ENCODE assay signal across 8 cellular contexts in genomic region chr18:51195602-51196115, GRCh38. TPM values are rescaled to one million over a fixed set of nuclear protein-coding genes. Genes with fewer than 3 reads are reported as not detected.
DNase-seq lines count a peak whose midpoint lies in the region; ATAC-seq and TF ChIP-seq lines count a peak whose summit lies in the region.

No MANE protein-coding gene starts in this region.

- peak overlapping the region; percentile 85 for H3K4me3 ChIP-seq in GM12864 (ENCODE audit: low read depth, low read length)
- H3K4me3 ChIP-seq in NB4 (ENCODE audit: low read depth, low read length), result peak overlapping the region; percentile 80
- H3K4me3 ChIP-seq in brain microvascular endothelial cell (ENCODE audit: low read depth, low read length), result peak overlapping the region; percentile 93

- TF ChIP-seq POLR2A in NB4 (IDR thresholded peaks at IDR 0.05; ENCODE audit: extremely low read depth, insufficient read length), result no peak

- ATAC-seq in HG03469 (IDR thresholded peaks at IDR 0.05; ENCODE audit: unreplicated experiment), result no peak
- no peak for ATAC-seq in GM18498 (IDR thresholded peaks at IDR 0.05; ENCODE audit: unreplicated experiment)

- H3K36me3 ChIP-seq in brain microvascular endothelial cell (replicated peaks), result no peaks in the 10 kb centered on the region

- DNase-seq in GM12864 (ENCODE audit: low read depth), result no peak
- DNase-seq in NB4 (ENCODE audit: low read depth), result peak; percentile 61
- peak; percentile 73 for DNase-seq in SK-MEL-5 (ENCODE audit: low read depth, low spot score)
- DNase-seq in brain microvascular endothelial cell, result peak; percentile 34
- DNase-seq in kidney glomerular epithelial cell (lab: John Stamatoyannopoulos, UW), result peak; percentile 67
- DNase-seq in stimulated activated CD4-positive, alpha-beta T cell treated with anti-CD3 and anti-CD28 coated beads, Interleukin-4, amount 100 ng/mL, for 1 hour, result peak; percentile 8

- H3K27ac ChIP-seq in brain microvascular endothelial cell, result peak overlapping the region; percentile 87

- TF ChIP-seq CTCF in GM12864 (IDR thresholded peaks at IDR 0.05; ENCODE audit: low read depth, low read length, missing control alignments) (no peak), NB4 (IDR thresholded peaks at IDR 0.05; ENCODE audit: low read depth, low read length) (no peak), brain microvascular endothelial cell (IDR thresholded peaks at IDR 0.05; ENCODE audit: low read depth, low read length, missing control alignments) (no peak)

- in situ Hi-C loops in SK-MEL-5 (cut with HindIII; ENCODE audit: low pct_unique_long_range_greater_than_20kb, low sequenced_read_pairs) (no loop called here), brain microvascular endothelial cell (cut with HindIII; ENCODE audit: low pct_ligation_motif_present, low sequenced_read_pairs) (no loop called here)

- no peaks in the 10 kb centered on the region for H3K27me3 ChIP-seq in brain microvascular endothelial cell (replicated peaks)

RNA-seq across cellular contexts. Expression of gene MEX3C, which starts 1.8 kb away (rescaled TPM):
- 72.9 and 76.3 TPM in 2 replicates for total RNA-seq in SK-MEL-5 (2014; rRNA removed; shearing (Covaris generic))
- 49.9 and 64.6 TPM in 2 replicates for polyA plus RNA-seq in SK-MEL-5 (2015; cell fraction: cytosol; rRNA removed)
- 37.2 and 37.8 TPM in 2 replicates for polyA plus RNA-seq in SK-MEL-5 (2015; cell fraction: nucleus; rRNA removed)
